11 cellular contexts compared by ENCODE assay signal in genomic region chr19:38696733-38697055, GRCh38. TPM values are rescaled to one million over a fixed set of nuclear protein-coding genes. Genes with fewer than 3 reads are reported as not detected.
DNase-seq lines count a peak whose midpoint lies in the region; ATAC-seq and TF ChIP-seq lines count a peak whose summit lies in the region.
"Had no signal": no experiment of that assay in that cellular context is flagged by ENCODE, and none has a peak within 500 bp of the region (broad histone marks: within the 10 kb centered on the region; RNA-seq: fewer than 3 reads in every experiment).

No MANE protein-coding gene starts in this region.

- BruUV-seq in Calu3 (replicated peaks; lab: Mats Ljungman, UMichigan), result no TSS peak

- H3K4me2 ChIP-seq in hepatocyte, result no peak overlapping the region
- H3K4me2 ChIP-seq in smooth muscle cell, result no peak overlapping the region

- DNase-seq in Calu3, result no peak
- DNase-seq in ascending aorta (ENCODE audit: low spot score in 2 of 2), result no peak
- DNase-seq in hepatocyte (ENCODE audit: low spot score), result no peak
- no peak for DNase-seq in smooth muscle cell (lab: John Stamatoyannopoulos, UW; ENCODE audit: unreplicated experiment)
- no peak for DNase-seq in Kasumi-1 (lab: John Stamatoyannopoulos, UW)
- DNase-seq in superior temporal gyrus (ENCODE audit: extremely low spot score), result no peak
- DNase-seq in effector CD4-positive, alpha-beta T cell, result no peak
- DNase-seq: activated CD4-positive, CD25-positive, alpha-beta regulatory T cell treated with anti-CD3 and anti-CD28 coated beads, Interleukin-2, amount 50 U/mL, for 72 hours; CD4-positive, alpha-beta T cell had no signal

- H4K20me1 ChIP-seq in hepatocyte (ENCODE audit: insufficient read depth, poor library complexity, severe bottlenecking) (peaks cover 28% of the 10 kb centered on the region), smooth muscle cell (ENCODE audit: low read depth) (peaks cover 90% of the 10 kb centered on the region)

- peaks cover 92% of the 10 kb centered on the region for H3K4me1 Mint-ChIP-seq in Calu3 (ENCODE audit: low read depth, unreplicated experiment)

- H3K9me2 ChIP-seq in hepatocyte (replicated peaks; ENCODE audit: insufficient read depth), result no peaks in the 10 kb centered on the region

- H3F3A ChIP-seq in smooth muscle cell (ENCODE audit: low read depth), result peaks cover 14% of the 10 kb centered on the region

- no peak overlapping the region for H3K9ac ChIP-seq in smooth muscle cell (ENCODE audit: low read depth)

- H3K9me3 ChIP-seq in ascending aorta (no peaks in the 10 kb centered on the region), hepatocyte (ENCODE audit: low read depth) (no peaks in the 10 kb centered on the region), smooth muscle cell (replicated peaks; ENCODE audit: low read depth) (no peaks in the 10 kb centered on the region)

- peaks cover 100% of the 10 kb centered on the region for H3K36me3 Mint-ChIP-seq in Calu3 (ENCODE audit: insufficient read depth, unreplicated experiment)

- intact Hi-C loops in Calu3 (cut with micrococcal nuclease; ENCODE audit: unreplicated experiment) (no loop called here), ascending aorta (cut with DNase I) (no loop called here)

- H3K4me3 ChIP-seq in ascending aorta (no peak overlapping the region), hepatocyte (no peak overlapping the region), smooth muscle cell (no peak overlapping the region)

- WGBS in hepatocyte (ENCODE audit: low lambda C conversion rate, missing lambda C conversion rate), result 93% methylated on average over 6 of the region's 6 CpGs
- 97% methylated on average over 6 of the region's 6 CpGs for WGBS in smooth muscle cell (ENCODE audit: low lambda C conversion rate)

- H3K27ac Mint-ChIP-seq in Calu3 (ENCODE audit: unreplicated experiment), result peak overlapping the region; percentile 100
- H3K27ac Mint-ChIP-seq: CD4-positive, alpha-beta T cell had no signal

- H2AFZ ChIP-seq in hepatocyte (no peak overlapping the region), smooth muscle cell (ENCODE audit: low read depth) (no peak overlapping the region)

- H3K36me3 ChIP-seq in ascending aorta, result peaks cover 28 to 45% of the 10 kb centered on the region in 2 donors
- no peaks in the 10 kb centered on the region for H3K36me3 ChIP-seq in hepatocyte (replicated peaks; ENCODE audit: insufficient read depth, low read depth)
- H3K36me3 ChIP-seq in smooth muscle cell (ENCODE audit: low read depth), result no peaks in the 10 kb centered on the region

- no peak overlapping the region for H3K4me3 Mint-ChIP-seq in Calu3 (ENCODE audit: low read depth, unreplicated experiment)
- H3K4me3 Mint-ChIP-seq: CD4-positive, alpha-beta T cell had no signal

- no peak for TF ChIP-seq CTCF in Calu3 (IDR thresholded peaks at IDR 0.05; ENCODE audit: unreplicated experiment)
- no peak for TF ChIP-seq CTCF in ascending aorta (IDR thresholded peaks at IDR 0.05)
- no peak for TF ChIP-seq CTCF in hepatocyte (IDR thresholded peaks at IDR 0.05; ENCODE audit: poor library complexity)
- no peak for TF ChIP-seq CTCF in smooth muscle cell (IDR thresholded peaks at IDR 0.05; ENCODE audit: borderline replicate concordance, insufficient read depth, poor library complexity, severe bottlenecking)

- peaks cover 62 to 88% of the 10 kb centered on the region in 2 donors for H3K4me1 ChIP-seq in ascending aorta
- H3K4me1 ChIP-seq in hepatocyte (ENCODE audit: insufficient read depth), result peaks cover 78% of the 10 kb centered on the region
- H3K4me1 ChIP-seq in smooth muscle cell (ENCODE audit: low read depth), result peaks cover 32% of the 10 kb centered on the region

- no peaks in the 10 kb centered on the region for H3K27me3 Mint-ChIP-seq in Calu3 (ENCODE audit: unreplicated experiment)
- H3K27me3 Mint-ChIP-seq: CD4-positive, alpha-beta T cell had no signal

- H3K9me3 Mint-ChIP-seq in Calu3 (ENCODE audit: low read depth, unreplicated experiment), result no peaks in the 10 kb centered on the region
- H3K9me3 Mint-ChIP-seq: CD4-positive, alpha-beta T cell had no signal

- no peak for ATAC-seq in HG03432 (IDR thresholded peaks at IDR 0.05; ENCODE audit: unreplicated experiment)

- no peaks in the 10 kb centered on the region for H3K27me3 ChIP-seq in ascending aorta
- H3K27me3 ChIP-seq in hepatocyte, result no peaks in the 10 kb centered on the region
- no peaks in the 10 kb centered on the region for H3K27me3 ChIP-seq in smooth muscle cell (ENCODE audit: low read depth)

- CTCF ChIA-PET in Calu3 (lab: Charles Lee), result interaction anchor here (1.0 kb wide), 1 partner anchor 30 kb away, joined by 3 read pairs; no protein-coding TSS in a partner anchor

- H3K79me2 ChIP-seq in hepatocyte, result peaks cover 86% of the 10 kb centered on the region
- H3K79me2 ChIP-seq in smooth muscle cell (ENCODE audit: low read depth), result peaks cover 91% of the 10 kb centered on the region

- peak overlapping the region; percentile 95 to 98 for H3K27ac ChIP-seq in ascending aorta
- peak overlapping the region; percentile 97 for H3K27ac ChIP-seq in hepatocyte
- H3K27ac ChIP-seq in smooth muscle cell (ENCODE audit: low read depth), result peak overlapping the region; percentile 42

RNA-seq across cellular contexts. Expression of gene CAPN12, which starts 47.6 kb away (rescaled TPM):
- 14.5 and 14.7 TPM in 2 replicates for total RNA-seq in Calu3 (2022)
- not detected for total RNA-seq in ascending aorta
- total RNA-seq in hepatocyte, result 12.5 and 26.6 TPM in 2 replicates
- 24.3 and 38.9 TPM in 2 replicates for polyA plus RNA-seq in hepatocyte
- total RNA-seq in smooth muscle cell, result 3.2 and 5.5 TPM in 2 replicates
- polyA plus RNA-seq in smooth muscle cell, result 1.4 and 6.5 TPM in 2 replicates
- total RNA-seq: SK-MEL-5 had no signal

RNA-seq across cellular contexts. Expression of gene ACTN4, which starts 49.2 kb away (rescaled TPM):
- total RNA-seq in Calu3 (2022) (1,462 and 1,577 TPM in 2 replicates), ascending aorta (1,036 TPM), hepatocyte (278 and 321 TPM in 2 replicates), smooth muscle cell (311 TPM in 2 replicates)
- polyA plus RNA-seq in hepatocyte (54.4 and 59.3 TPM in 2 replicates), smooth muscle cell (53.8 and 60.4 TPM in 2 replicates)

Comparison
In these comparisons a context has a peak if more than half of its experiments do, and no peak if none do; other contexts are left out.
1. H3K27ac ChIP-seq: peak in every context shown above with its lines; median percentile 97 in hepatocyte; 96 in ascending aorta; 42 in smooth muscle cell.